Comparison of ENCODE assay signal across 32 cellular contexts in the genomic region with DNA sequence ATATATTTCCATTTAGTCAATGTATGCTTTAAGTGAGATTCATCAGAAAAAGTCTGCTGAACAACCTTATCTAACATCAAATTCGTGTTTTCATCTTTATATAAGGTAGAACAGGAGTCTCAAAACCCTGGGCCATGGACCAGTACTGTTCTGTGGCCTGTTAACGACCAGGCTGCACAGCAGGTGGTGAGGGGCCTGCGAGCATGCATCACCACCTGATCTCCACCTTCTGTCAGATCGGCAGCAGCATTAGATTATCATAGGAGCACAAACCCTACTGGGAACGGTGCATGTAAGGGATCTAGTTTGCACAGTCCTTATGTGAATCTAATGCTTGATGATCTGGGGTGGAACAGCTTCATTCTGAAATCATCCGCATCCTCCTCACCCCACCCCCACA. TPM values are rescaled to one million over a fixed set of nuclear protein-coding genes. Genes with fewer than 3 reads are reported as not detected.
"Had no signal": no experiment of that assay in that cellular context is flagged by ENCODE, and none has a peak within 500 bp of the region (broad histone marks: within the 10 kb centered on the region; RNA-seq: fewer than 3 reads in every experiment).

No MANE protein-coding gene starts in this region.

- DNase-seq: activated CD4-positive, alpha-beta memory T cell treated with anti-CD3 and anti-CD28 coated beads for 36 hours; activated CD4-positive, alpha-beta T cell treated with anti-CD3 and anti-CD28 coated beads for 36 hours; activated CD4-positive, alpha-beta T cell treated with anti-CD3 and anti-CD28 coated beads, Interleukin-2, amount 50 U/mL, for 1 hour; activated CD8-positive, alpha-beta memory T cell treated with anti-CD3 and anti-CD28 coated beads, Interleukin-2, amount 50 U/mL, for 4 hours; activated gamma-delta T cell treated with Interleukin-2 at 50 U/mL for 16 hours; activated naive CD4-positive, alpha-beta T cell treated with anti-CD3 and anti-CD28 coated beads, Interleukin-2, amount 10 ng/mL, durations not matched to agents 7 days and 5 days; activated naive CD8-positive, alpha-beta T cell treated with anti-CD3 and anti-CD28 coated beads, Interleukin-2, amount 50 U/mL, for 24 hours; activated T-cell treated with anti-CD3 and anti-CD28 coated beads for 4 hours; activated T-cell treated with anti-CD3 and anti-CD28 coated beads, Interleukin-2, amount 50 U/mL, for 4 hours; anterior cingulate cortex; caudate nucleus; cerebellar nuclear complex; NCI-H1048; NCI-H1105 treated with DMSO at 0.1 percent for 48 hours; NCI-H1436; NCI-H1694; NCI-H1930; NCI-H2081 treated with DMSO at 0.1 percent for 48 hours; NCI-H345; NCI-H526 treated with DMSO at 0.1 percent for 48 hours; NCI-H774; SHP77; SJCRH30; T1000 had no signal

- H3K9me3 ChIP-seq: SJCRH30 had no signal

- H3K27ac Mint-ChIP-seq: activated CD4-positive, alpha-beta memory T cell treated with anti-CD3 and anti-CD28 coated beads for 36 hours; activated CD4-positive, alpha-beta T cell treated with anti-CD3 and anti-CD28 coated beads for 36 hours; activated naive CD4-positive, alpha-beta T cell treated with anti-CD3 and anti-CD28 coated beads, Interleukin-2, amount 10 ng/mL, durations not matched to agents 7 days and 5 days; activated naive CD8-positive, alpha-beta T cell; activated naive CD8-positive, alpha-beta T cell treated with anti-CD3 and anti-CD28 coated beads, Interleukin-2, amount 50 U/mL, for 24 hours; activated T-helper 1 cell treated with anti-CD3 and anti-CD28 coated beads, Interleukin-12 subunit alpha, Interleukin-12 subunit beta, Interleukin-2, Interleukin-4 antibody, amounts not matched to agents 30 ng/mL and 10 ng/mL and 1 ng/mL, durations not matched to agents 14 hours and 24 hours and 36 hours; brain had no signal

- H3K9me3 Mint-ChIP-seq: activated CD4-positive, alpha-beta memory T cell treated with anti-CD3 and anti-CD28 coated beads for 36 hours; activated naive CD4-positive, alpha-beta T cell treated with anti-CD3 and anti-CD28 coated beads, Interleukin-2, amount 10 ng/mL, durations not matched to agents 7 days and 5 days; activated naive CD8-positive, alpha-beta T cell treated with anti-CD3 and anti-CD28 coated beads, Interleukin-2, amount 50 U/mL, for 24 hours; activated T-cell treated with anti-CD3 and anti-CD28 coated beads, Interleukin-2, amount 50 U/mL, for 4 hours; activated T-helper 1 cell treated with anti-CD3 and anti-CD28 coated beads, Interleukin-12 subunit alpha, Interleukin-12 subunit beta, Interleukin-2, Interleukin-4 antibody, amounts not matched to agents 30 ng/mL and 10 ng/mL and 1 ng/mL, durations not matched to agents 14 hours and 24 hours and 36 hours had no signal

- H3K27ac ChIP-seq: SJCRH30, SK-N-MC had no signal

- H3K4me1 ChIP-seq: SJCRH30 had no signal

- H3K27me3 Mint-ChIP-seq: activated CD4-positive, alpha-beta memory T cell treated with anti-CD3 and anti-CD28 coated beads for 36 hours; activated CD4-positive, alpha-beta T cell treated with anti-CD3 and anti-CD28 coated beads for 36 hours; activated naive CD4-positive, alpha-beta T cell treated with anti-CD3 and anti-CD28 coated beads, Interleukin-2, amount 10 ng/mL, durations not matched to agents 7 days and 5 days; activated naive CD8-positive, alpha-beta T cell; activated naive CD8-positive, alpha-beta T cell treated with anti-CD3 and anti-CD28 coated beads, Interleukin-2, amount 50 U/mL, for 24 hours had no signal

- H3K4me3 ChIP-seq: K562, SJCRH30, SK-N-MC had no signal

- H3K4me3 Mint-ChIP-seq: activated CD4-positive, alpha-beta memory T cell treated with anti-CD3 and anti-CD28 coated beads for 36 hours; activated CD4-positive, alpha-beta T cell treated with anti-CD3 and anti-CD28 coated beads for 36 hours; activated naive CD4-positive, alpha-beta T cell treated with anti-CD3 and anti-CD28 coated beads, Interleukin-2, amount 10 ng/mL, durations not matched to agents 7 days and 5 days; activated naive CD8-positive, alpha-beta T cell; activated naive CD8-positive, alpha-beta T cell treated with anti-CD3 and anti-CD28 coated beads, Interleukin-2, amount 50 U/mL, for 24 hours; activated T-cell treated with anti-CD3 and anti-CD28 coated beads, Interleukin-2, amount 50 U/mL, for 4 hours; activated T-helper 1 cell treated with anti-CD3 and anti-CD28 coated beads, Interleukin-12 subunit alpha, Interleukin-12 subunit beta, Interleukin-2, Interleukin-4 antibody, amounts not matched to agents 30 ng/mL and 10 ng/mL and 1 ng/mL, durations not matched to agents 14 hours and 24 hours and 36 hours had no signal

- H3K27me3 ChIP-seq: SJCRH30 had no signal

- H3K36me3 Mint-ChIP-seq: activated CD4-positive, alpha-beta memory T cell treated with anti-CD3 and anti-CD28 coated beads for 36 hours; activated naive CD4-positive, alpha-beta T cell treated with anti-CD3 and anti-CD28 coated beads, Interleukin-2, amount 10 ng/mL, durations not matched to agents 7 days and 5 days; activated naive CD8-positive, alpha-beta T cell; brain had no signal

- H3K36me3 ChIP-seq: SJCRH30 had no signal

RNA-seq across cellular contexts. Expression of a gene that starts 47.0 kb away (rescaled TPM):
- total RNA-seq: activated CD4-positive, alpha-beta memory T cell treated with anti-CD3 and anti-CD28 coated beads for 36 hours; activated CD4-positive, alpha-beta T cell treated with anti-CD3 and anti-CD28 coated beads for 36 hours; activated T-helper 1 cell treated with anti-CD3 and anti-CD28 coated beads, Interleukin-12 subunit alpha, Interleukin-12 subunit beta, Interleukin-2, Interleukin-4 antibody, amounts not matched to agents 30 ng/mL and 10 ng/mL and 1 ng/mL, durations not matched to agents 14 hours and 24 hours and 36 hours; bronchial epithelial cell; T-helper 1 cell treated with Interleukin-12 subunit alpha and Interleukin-12 subunit beta and Interleukin-4 antibody, amounts not matched to agents 30 ng/mL and 1 ng/mL, for 36 hours; T-helper 2 cell treated with Interferon-gamma antibody and Interleukin-4, amounts not matched to agents 100 ng/mL and 5 ng/mL, for 36 hours had no signal
